33 cellular contexts compared by ENCODE assay signal in genomic region chr6:151813858-151814257, GRCh38. TPM values are rescaled to one million over a fixed set of nuclear protein-coding genes. Genes with fewer than 3 reads are reported as not detected.
"Had no signal": no experiment of that assay in that cellular context is flagged by ENCODE, and none has a peak within 500 bp of the region (broad histone marks: within the 10 kb centered on the region; RNA-seq: fewer than 3 reads in every experiment).

No MANE protein-coding gene starts in this region.

- H3K9me3 Mint-ChIP-seq: activated CD4-positive, alpha-beta memory T cell treated with anti-CD3 and anti-CD28 coated beads for 36 hours; activated CD4-positive, alpha-beta T cell treated with anti-CD3 and anti-CD28 coated beads, Interleukin-2, amount 10 ng/mL, durations not matched to agents 24 days and 14 days; activated naive CD4-positive, alpha-beta T cell treated with anti-CD3 and anti-CD28 coated beads for 36 hours; activated naive CD4-positive, alpha-beta T cell treated with anti-CD3 and anti-CD28 coated beads, Interleukin-2, amount 50 U/mL, for 24 hours; activated naive CD8-positive, alpha-beta T cell treated with anti-CD3 and anti-CD28 coated beads for 36 hours; activated naive CD8-positive, alpha-beta T cell treated with anti-CD3 and anti-CD28 coated beads, Interleukin-2, amount 50 U/mL, for 24 hours; activated T-helper 1 cell treated with anti-CD3 and anti-CD28 coated beads, Interleukin-12 subunit alpha, Interleukin-12 subunit beta, Interleukin-2, Interleukin-4 antibody, amounts not matched to agents 30 ng/mL and 10 ng/mL and 1 ng/mL, durations not matched to agents 14 hours and 24 hours and 36 hours; activated T-helper 2 cell treated with anti-CD3 and anti-CD28 coated beads, Interferon-gamma antibody, Interleukin-2, Interleukin-4, amounts not matched to agents 10 μg/mL and 5 μg/mL and 100 μg/mL, durations not matched to agents 14 hours and 24 hours and 36 hours; endodermal cell had no signal

- H3K4me1 ChIP-seq: adrenal gland, colonic mucosa had no signal

- H3K36me3 Mint-ChIP-seq: activated CD4-positive, alpha-beta memory T cell treated with anti-CD3 and anti-CD28 coated beads for 36 hours; activated CD8-positive, alpha-beta memory T cell treated with anti-CD3 and anti-CD28 coated beads, Interleukin-2, amount 10 ng/mL, durations not matched to agents 7 days and 5 days; activated naive CD8-positive, alpha-beta T cell treated with anti-CD3 and anti-CD28 coated beads for 36 hours had no signal

- H3K9me3 ChIP-seq: adrenal gland, body of pancreas, colonic mucosa had no signal

- H3K4me3 ChIP-seq: adrenal gland, body of pancreas, cardiac muscle cell, colonic mucosa had no signal

- H3K36me3 ChIP-seq: adrenal gland, cardiac muscle cell, colonic mucosa had no signal

- H3K4me1 Mint-ChIP-seq: activated CD4-positive, alpha-beta T cell treated with anti-CD3 and anti-CD28 coated beads, Interleukin-2, amount 10 ng/mL, durations not matched to agents 24 days and 14 days; activated CD8-positive, alpha-beta memory T cell treated with anti-CD3 and anti-CD28 coated beads, Interleukin-2, amount 10 ng/mL, durations not matched to agents 7 days and 5 days; activated naive CD4-positive, alpha-beta T cell treated with anti-CD3 and anti-CD28 coated beads, Interleukin-2, amount 50 U/mL, for 24 hours had no signal

- H3K27ac Mint-ChIP-seq: activated CD4-positive, alpha-beta memory T cell treated with anti-CD3 and anti-CD28 coated beads for 36 hours; activated CD4-positive, alpha-beta T cell treated with anti-CD3 and anti-CD28 coated beads for 36 hours; activated CD4-positive, alpha-beta T cell treated with anti-CD3 and anti-CD28 coated beads, Interleukin-2, amount 10 ng/mL, durations not matched to agents 24 days and 14 days; activated CD8-positive, alpha-beta memory T cell treated with anti-CD3 and anti-CD28 coated beads, Interleukin-2, amount 10 ng/mL, durations not matched to agents 7 days and 5 days; activated CD8-positive, alpha-beta T cell treated with anti-CD3 and anti-CD28 coated beads, Interleukin-2, amount 10 ng/mL, durations not matched to agents 7 days and 5 days; activated naive CD4-positive, alpha-beta T cell treated with anti-CD3 and anti-CD28 coated beads for 36 hours; activated naive CD4-positive, alpha-beta T cell treated with anti-CD3 and anti-CD28 coated beads, Interleukin-2, amount 50 U/mL, for 24 hours; activated naive CD8-positive, alpha-beta T cell treated with anti-CD3 and anti-CD28 coated beads for 36 hours; activated naive CD8-positive, alpha-beta T cell treated with anti-CD3 and anti-CD28 coated beads, Interleukin-2, amount 50 U/mL, for 24 hours; activated T-helper 1 cell treated with anti-CD3 and anti-CD28 coated beads, Interleukin-12 subunit alpha, Interleukin-12 subunit beta, Interleukin-2, Interleukin-4 antibody, amounts not matched to agents 30 ng/mL and 10 ng/mL and 1 ng/mL, durations not matched to agents 14 hours and 24 hours and 36 hours; activated T-helper 2 cell treated with anti-CD3 and anti-CD28 coated beads, Interferon-gamma antibody, Interleukin-2, Interleukin-4, amounts not matched to agents 10 μg/mL and 5 μg/mL and 100 μg/mL, durations not matched to agents 14 hours and 24 hours and 36 hours; endodermal cell had no signal

- ATAC-seq: activated CD4-positive, alpha-beta T cell treated with anti-CD3 and anti-CD28 coated beads for 36 hours; activated CD8-positive, alpha-beta memory T cell treated with anti-CD3 and anti-CD28 coated beads, Interleukin-2, amount 10 ng/mL, durations not matched to agents 7 days and 5 days; activated CD8-positive, alpha-beta T cell treated with anti-CD3 and anti-CD28 coated beads, Interleukin-2, amount 10 ng/mL, durations not matched to agents 7 days and 5 days; activated naive CD8-positive, alpha-beta T cell treated with anti-CD3 and anti-CD28 coated beads, Interleukin-2, amount 50 U/mL, for 24 hours; body of pancreas; esophagus mucosa had no signal

- H3K4me3 Mint-ChIP-seq: activated CD4-positive, alpha-beta memory T cell treated with anti-CD3 and anti-CD28 coated beads for 36 hours; activated CD4-positive, alpha-beta T cell treated with anti-CD3 and anti-CD28 coated beads for 36 hours; activated CD4-positive, alpha-beta T cell treated with anti-CD3 and anti-CD28 coated beads, Interleukin-2, amount 10 ng/mL, durations not matched to agents 24 days and 14 days; activated CD8-positive, alpha-beta memory T cell treated with anti-CD3 and anti-CD28 coated beads, Interleukin-2, amount 10 ng/mL, durations not matched to agents 7 days and 5 days; activated CD8-positive, alpha-beta T cell treated with anti-CD3 and anti-CD28 coated beads, Interleukin-2, amount 10 ng/mL, durations not matched to agents 7 days and 5 days; activated naive CD4-positive, alpha-beta T cell treated with anti-CD3 and anti-CD28 coated beads for 36 hours; activated naive CD4-positive, alpha-beta T cell treated with anti-CD3 and anti-CD28 coated beads, Interleukin-2, amount 50 U/mL, for 24 hours; activated naive CD8-positive, alpha-beta T cell treated with anti-CD3 and anti-CD28 coated beads for 36 hours; activated naive CD8-positive, alpha-beta T cell treated with anti-CD3 and anti-CD28 coated beads, Interleukin-2, amount 50 U/mL, for 24 hours; activated T-helper 1 cell treated with anti-CD3 and anti-CD28 coated beads, Interleukin-12 subunit alpha, Interleukin-12 subunit beta, Interleukin-2, Interleukin-4 antibody, amounts not matched to agents 30 ng/mL and 10 ng/mL and 1 ng/mL, durations not matched to agents 14 hours and 24 hours and 36 hours; endodermal cell had no signal

- H3K27ac ChIP-seq: adrenal gland, body of pancreas, cardiac muscle cell, colonic mucosa had no signal

- DNase-seq: activated CD4-positive, alpha-beta memory T cell treated with anti-CD3 and anti-CD28 coated beads for 36 hours; activated CD4-positive, alpha-beta T cell treated with anti-CD3 and anti-CD28 coated beads for 36 hours; activated CD4-positive, alpha-beta T cell treated with anti-CD3 and anti-CD28 coated beads, Interleukin-2, amount 10 ng/mL, durations not matched to agents 24 days and 14 days; activated CD4-positive, CD25-positive, alpha-beta regulatory T cell; activated CD4-positive, CD25-positive, alpha-beta regulatory T cell treated with anti-CD3 and anti-CD28 coated beads, Interleukin-2, amount 50 U/mL, for 72 hours; activated CD8-positive, alpha-beta memory T cell treated with anti-CD3 and anti-CD28 coated beads, Interleukin-2, amount 10 ng/mL, durations not matched to agents 7 days and 5 days; activated CD8-positive, alpha-beta memory T cell treated with anti-CD3 and anti-CD28 coated beads, Interleukin-2, amount 50 U/mL, for 4 hours; activated CD8-positive, alpha-beta T cell treated with anti-CD3 and anti-CD28 coated beads, Interleukin-2, amount 10 ng/mL, durations not matched to agents 7 days and 5 days; activated effector memory CD4-positive, alpha-beta T cell treated with anti-CD3 and anti-CD28 coated beads, Interleukin-2, amount 50 U/mL, for 16 hours; activated naive CD4-positive, alpha-beta T cell treated with anti-CD3 and anti-CD28 coated beads for 36 hours; activated naive CD8-positive, alpha-beta T cell treated with anti-CD3 and anti-CD28 coated beads for 36 hours; activated naive CD8-positive, alpha-beta T cell treated with anti-CD3 and anti-CD28 coated beads, Interleukin-2, amount 50 U/mL, for 24 hours; activated T-cell treated with anti-CD3 and anti-CD28 coated beads, Interleukin-2, amount 50 U/mL, for 1 hour; activated T-cell treated with anti-CD3 and anti-CD28 coated beads, Interleukin-2, amount 50 U/mL, for 48 hours; adrenal gland; amygdala; aorta; body of pancreas; central memory CD4-positive, alpha-beta T cell; cerebellar nuclear complex; colonic mucosa; effector CD8-positive, alpha-beta T cell; endodermal cell; foreskin fibroblast; head of caudate nucleus; T-helper 2 cell had no signal

RNA-seq across cellular contexts. Expression of gene ESR1, which starts 6.4 kb away (rescaled TPM):
- total RNA-seq: activated T-helper 2 cell treated with anti-CD3 and anti-CD28 coated beads, Interferon-gamma antibody, Interleukin-2, Interleukin-4, amounts not matched to agents 10 μg/mL and 5 μg/mL and 100 μg/mL, durations not matched to agents 14 hours and 24 hours and 36 hours; dermis microvascular lymphatic vessel endothelial cell; endodermal cell; epithelial cell of proximal tubule had no signal
